10 cellular contexts compared by ENCODE assay signal in the genomic region with DNA sequence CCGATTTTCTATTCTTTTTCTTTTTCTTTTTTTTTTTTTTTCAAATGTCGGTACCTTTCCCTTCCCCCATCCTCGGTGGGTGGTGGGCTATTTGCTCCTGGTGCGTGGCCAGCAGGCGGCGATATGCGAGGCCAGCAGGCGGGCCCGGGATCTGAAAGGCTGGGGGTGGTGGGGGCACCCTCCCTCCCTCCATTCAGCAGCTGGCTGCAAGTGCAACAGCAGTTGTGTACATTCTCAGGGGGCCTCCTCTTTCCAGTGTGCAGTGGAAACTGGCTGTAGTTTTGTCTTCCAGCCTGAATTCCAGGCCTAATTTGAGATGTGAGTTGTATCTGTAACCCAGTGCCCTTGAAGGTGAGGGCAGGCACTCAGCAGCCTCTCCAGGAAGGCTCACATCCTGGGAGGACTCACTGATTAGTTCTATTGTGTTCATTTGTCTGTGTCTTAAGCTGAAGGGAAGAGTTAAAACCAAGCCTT. TPM values are rescaled to one million over a fixed set of nuclear protein-coding genes. Genes with fewer than 3 reads are reported as not detected.
A peak's percentile ranks its signal among the peaks of the same experiment; 100 is the strongest.
DNase-seq lines count a peak whose midpoint lies in the region; ATAC-seq and TF ChIP-seq lines count a peak whose summit lies in the region.
"Had no signal": no experiment of that assay in that cellular context is flagged by ENCODE, and none has a peak within 500 bp of the region (broad histone marks: within the 10 kb centered on the region; RNA-seq: fewer than 3 reads in every experiment).

No MANE protein-coding gene starts in this region.

- ATAC-seq in esophagus mucosa: no peak

- no peak overlapping the region for H3K4me2 ChIP-seq in DOHH2 (ENCODE audit: low read length)

- DNase-seq in ecto neural progenitor cell (ENCODE audit: low spot score) (peak; percentile 82), nucleus accumbens (lab: John Stamatoyannopoulos, UW) (peak in 52 of 56 donors; percentile 14 to 83 (median 58)), ureter (ENCODE audit: low spot score) (no peak), sigmoid colon (no peak), AG08395 (ENCODE audit: low spot score) (no peak)
- DNase-seq: erythroblast, IMR-90 had no signal

- H3K9me3 ChIP-seq in DOHH2 (ENCODE audit: control insufficient read depth, insufficient read depth, low read length) (no peaks in the 10 kb centered on the region), sigmoid colon (no peaks in the 10 kb centered on the region)

- intact Hi-C loops in sigmoid colon (cut with DNase I): loop anchor here (5.0 to 10.0 kb wide), 3 partner anchors 306 to 664 kb away; no protein-coding TSS in a partner anchor

- no peaks in the 10 kb centered on the region for H3F3A ChIP-seq in DOHH2 (ENCODE audit: control insufficient read depth, insufficient read depth)

- H3K27ac ChIP-seq in DOHH2 (ENCODE audit: low read depth, low read length): no peak overlapping the region
- H3K27ac ChIP-seq in sigmoid colon: no peak overlapping the region

- H3K4me3 ChIP-seq in DOHH2 (ENCODE audit: low read length) (no peak overlapping the region), sigmoid colon (peak overlapping the region in 1 of 4 donors; percentile 49)

- TF ChIP-seq EP300 in sigmoid colon (IDR thresholded peaks at IDR 0.05): no peak

- peak; percentile 33 for TF ChIP-seq CTCF in DOHH2 (IDR thresholded peaks at IDR 0.05; ENCODE audit: low read depth, low read length, poor library complexity, severe bottlenecking)
- TF ChIP-seq CTCF in LNCAP (IDR thresholded peaks at IDR 0.05): peak; percentile 28; the same call in 1 of the 2 replicates
- no peak for TF ChIP-seq CTCF in sigmoid colon (IDR thresholded peaks at IDR 0.05)

- H3K27me3 ChIP-seq in DOHH2 (ENCODE audit: control insufficient read depth, low read length): peaks cover 31% of the 10 kb centered on the region
- peaks cover 31 to 46% (median 34%) of the 10 kb centered on the region in 3 donors for H3K27me3 ChIP-seq in sigmoid colon

- H3K4me1 ChIP-seq in DOHH2 (ENCODE audit: control insufficient read depth, low read length) (no peaks in the 10 kb centered on the region), sigmoid colon (peaks cover 0 to 48% (median 40%) of the 10 kb centered on the region in 4 donors)

- H3K36me3 ChIP-seq in DOHH2 (ENCODE audit: control insufficient read depth, low read length) (no peaks in the 10 kb centered on the region), sigmoid colon (no peaks in the 10 kb centered on the region)

- no peaks in the 10 kb centered on the region for H3K79me2 ChIP-seq in DOHH2 (ENCODE audit: control insufficient read depth, low read length)

- no peak for TF ChIP-seq POLR2A in sigmoid colon (IDR thresholded peaks at IDR 0.05)

- H3K9me2 ChIP-seq in DOHH2 (replicated peaks; ENCODE audit: control insufficient read depth, low read length): no peaks in the 10 kb centered on the region

- WGBS in sigmoid colon, 2 donors: 5 to 10% methylated on average over 9 of the region's 9 CpGs

- H4K20me1 ChIP-seq in DOHH2 (ENCODE audit: control insufficient read depth, insufficient read depth, low read depth, low read length): no peaks in the 10 kb centered on the region

RNA-seq across cellular contexts. Expression of gene MYCN, which starts 3.1 kb away (rescaled TPM):
- total RNA-seq in ureter (3.7 TPM), esophagus mucosa (0.20 TPM), sigmoid colon (under 1 TPM; 0.33 to 0.71 (median 0.55) TPM)
- under 1 TPM in 2 of 3 donors, not detected in 1; 0.51 to 0.60 TPM for polyA plus RNA-seq in sigmoid colon
- total RNA-seq: IMR-90 had no signal
- polyA plus RNA-seq: IMR-90 had no signal

Comparison
In these comparisons a context has a peak if more than half of its experiments do, and no peak if none do; other contexts are left out.
1. CTCF ChIP-seq: peak in DOHH2 (single experiment) and LNCAP (single experiment); none in sigmoid colon (0 of 4).
2. DNase-seq: peak in ecto neural progenitor cell (single experiment) and nucleus accumbens (52 of 56); none in ureter (single experiment), sigmoid colon (single experiment) and AG08395 (single experiment).